8 cellular contexts compared by ENCODE assay signal in the genomic region with DNA sequence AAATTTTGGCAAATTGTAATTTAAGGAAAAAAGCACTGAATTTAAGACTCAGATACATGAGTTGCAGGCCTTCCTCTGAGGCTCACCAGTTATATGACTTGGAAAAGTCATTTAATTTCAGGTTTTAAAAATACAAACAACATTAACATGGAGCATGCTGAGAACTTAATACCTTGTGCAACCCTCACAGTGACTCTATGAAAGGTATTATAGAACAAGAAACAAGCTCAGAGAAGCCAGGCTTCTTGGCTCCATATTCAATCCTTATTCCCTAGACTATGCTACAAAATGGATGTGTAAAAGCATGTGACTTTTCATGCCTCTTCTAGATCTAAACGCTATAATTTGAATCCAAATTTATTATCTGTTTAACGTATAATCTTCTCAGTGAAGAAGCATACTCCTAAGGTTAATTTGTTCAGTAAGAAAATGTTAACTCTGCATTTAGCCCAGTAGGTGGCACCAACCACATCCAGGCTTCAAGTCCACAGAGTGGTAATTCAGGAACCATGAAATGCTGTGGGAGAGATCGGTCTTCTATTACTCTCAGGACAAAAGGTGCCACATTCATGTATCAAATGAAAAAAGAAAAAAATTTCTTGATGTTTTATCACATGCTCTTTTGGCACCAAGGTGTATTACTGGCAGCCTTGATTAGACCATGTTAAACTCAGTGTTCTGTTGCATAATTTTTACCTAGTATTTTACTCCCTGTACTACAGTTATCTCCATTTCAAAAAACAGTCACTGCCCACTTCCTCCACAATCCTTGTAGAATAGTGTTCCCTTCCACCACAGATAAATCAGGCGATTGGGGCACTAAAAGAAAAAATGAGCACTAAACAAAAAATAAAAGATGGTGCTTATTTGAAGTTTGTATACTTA. TPM values are rescaled to one million over a fixed set of nuclear protein-coding genes. Genes with fewer than 3 reads are reported as not detected.
DNase-seq lines count a peak whose midpoint lies in the region; ATAC-seq, FAIRE-seq and TF ChIP-seq lines count a peak whose summit lies in the region.

No MANE protein-coding gene starts in this region.

- POLR2A ChIA-PET in activated B cell treated with CpG ODN at 0.5 μM for 24 hours (lab: Charles Lee) = no interaction called here

- CTCF ChIA-PET in activated B cell treated with CpG ODN at 0.5 μM for 24 hours (lab: Charles Lee) = interaction anchor here (0.6 to 2.2 kb wide), 7 partner anchors 10 to 1209 kb away, joined by 3 to 8 read pairs (median 3); a partner anchor contains a TSS

- H3K36me3 ChIP-seq in uterus = no peaks in the 10 kb centered on the region

- H3K27ac Mint-ChIP-seq in activated B cell treated with CpG ODN at 0.5 μM for 24 hours = no peak overlapping the region

- H3K9me3 ChIP-seq in uterus = no peaks in the 10 kb centered on the region

- H3K4me1 ChIP-seq in uterus = no peaks in the 10 kb centered on the region

- TF ChIP-seq POLR2A in erythroblast (IDR thresholded peaks at IDR 0.05; ENCODE audit: low read length) (no peak), uterus (IDR thresholded peaks at IDR 0.05) (no peak)

- intact Hi-C loops in activated B cell treated with CpG ODN at 0.5 μM for 24 hours (cut with micrococcal nuclease) (loop anchor here (1.0 to 5.0 kb wide), 9 partner anchors 13 to 791 kb away; a partner anchor contains a TSS), uterus (cut with DNase I; ENCODE audit: low total_unique reads) (no loop called here)

- no peak overlapping the region for H3K4me3 ChIP-seq in uterus

- peak; percentile 91 for DNase-seq in Ammon's horn (ENCODE audit: low spot score)
- DNase-seq in GM18507 (ENCODE audit: extremely low spot score, insufficient read length, low read depth) = no peak
- DNase-seq in NCI-H2196 treated with DMSO at 0.1 percent for 48 hours (lab: John Stamatoyannopoulos, UW; ENCODE audit: unreplicated experiment) = peak; percentile 31
- no peak for DNase-seq in activated B cell treated with CpG ODN at 0.5 μM for 24 hours
- peak; percentile 68 to 78 for DNase-seq in erythroblast (lab: John Stamatoyannopoulos, UW)
- peak; percentile 68 for DNase-seq in myocyte (ENCODE audit: low read depth)
- peak; percentile 17 to 46 for DNase-seq in uterus

- TF ChIP-seq CTCF in activated B cell treated with CpG ODN at 0.5 μM for 24 hours (IDR thresholded peaks at IDR 0.05) (peak; percentile 21), uterus (IDR thresholded peaks at IDR 0.05) (peak; percentile 59 to 73 (median 68))

- ATAC-seq in HG03039 (IDR thresholded peaks at IDR 0.05; ENCODE audit: unreplicated experiment) (peak; percentile 54), activated B cell treated with CpG ODN at 0.5 μM for 24 hours (ENCODE audit: low read depth) (peak; percentile 70)

- H3K36me3 Mint-ChIP-seq in activated B cell treated with CpG ODN at 0.5 μM for 24 hours (ENCODE audit: low read depth) = no peaks in the 10 kb centered on the region

- FAIRE-seq in GM18507 (lab: Jason Lieb, UNC) = peak; percentile 90

- no peaks in the 10 kb centered on the region for H3K9me3 Mint-ChIP-seq in activated B cell treated with CpG ODN at 0.5 μM for 24 hours

- H3K27me3 ChIP-seq in uterus = no peaks in the 10 kb centered on the region

- no peak overlapping the region for H3K27ac ChIP-seq in uterus

- no peaks in the 10 kb centered on the region for H3K27me3 Mint-ChIP-seq in activated B cell treated with CpG ODN at 0.5 μM for 24 hours

- no peak overlapping the region for H3K4me3 Mint-ChIP-seq in activated B cell treated with CpG ODN at 0.5 μM for 24 hours

- H3K4me1 Mint-ChIP-seq in activated B cell treated with CpG ODN at 0.5 μM for 24 hours = peaks cover 14% of the 10 kb centered on the region

RNA-seq across cellular contexts. Expression of a gene that starts 9.3 kb away (rescaled TPM):
- total RNA-seq in activated B cell treated with CpG ODN at 0.5 μM for 24 hours (not detected in 2 replicates), myocyte (not detected in 2 replicates), uterus (not detected)
- not detected for polyA plus RNA-seq in myocyte (2012)

RNA-seq across cellular contexts. Expression of a gene that starts 12.5 kb away (rescaled TPM):
- total RNA-seq in activated B cell treated with CpG ODN at 0.5 μM for 24 hours (36.9 and 40.8 TPM in 2 replicates), myocyte (6.0 and 7.3 TPM in 2 replicates), uterus (10 to 100 TPM; 14.9 to 42.9 (median 19.1) TPM)
- 5.2 TPM for polyA plus RNA-seq in myocyte (2012)

Comparison
In these comparisons a context has a peak if more than half of its experiments do, and no peak if none do; other contexts are left out.
1. DNase-seq: peak in Ammon's horn (single experiment), NCI-H2196 treated with DMSO at 0.1 percent for 48 hours (single experiment), erythroblast (2 of 2), myocyte (single experiment) and uterus (2 of 2); none in GM18507 (single experiment) and activated B cell treated with CpG ODN at 0.5 μM for 24 hours (single experiment).